In the genomic region with DNA sequence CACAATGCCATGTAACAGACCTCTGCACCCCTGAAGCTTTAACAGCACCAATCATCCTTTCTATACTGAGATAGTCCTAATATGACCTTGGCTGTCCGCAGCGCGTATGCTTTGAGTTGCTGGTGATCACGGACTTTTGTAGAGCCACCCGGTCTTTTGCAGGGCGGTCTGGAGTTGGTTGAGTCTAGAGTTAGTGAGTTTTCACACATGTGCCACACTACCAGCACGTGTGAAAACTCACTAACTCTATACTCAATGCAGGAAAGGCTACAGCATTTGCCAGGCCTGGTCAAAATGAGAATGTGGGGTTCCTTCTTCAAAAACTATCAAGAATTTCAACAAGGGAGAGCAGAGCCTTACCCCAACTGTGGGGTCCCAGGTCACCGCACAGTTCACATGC, we compare ENCODE assay signal across 25 cellular contexts.
"Had no signal": no experiment of that assay in that cellular context is flagged by ENCODE, and none has a peak within 500 bp of the region (broad histone marks: within the 10 kb centered on the region; RNA-seq: fewer than 3 reads in every experiment).

No MANE protein-coding gene starts in this region.

- H3K4me3 Mint-ChIP-seq: naive thymus-derived CD8-positive, alpha-beta T cell; stimulated activated naive B cell treated with anti-CD40 and anti-IgM and Interleukin-4, amounts not matched to agents 10 μg/mL and 1 μg/mL and 100 μg/mL, for 72 hours had no signal

- DNase-seq: kidney; left colon; left lung; lower lobe of right lung; mammary epithelial cell; naive thymus-derived CD8-positive, alpha-beta T cell; nucleus accumbens; pancreas; posterior cingulate gyrus; retina; right cardiac atrium; small intestine; stimulated activated CD4-positive, alpha-beta T cell treated with anti-CD3 and anti-CD28 coated beads, Interleukin-2, amount 100 ng/mL, for 24 hours; stimulated activated CD4-positive, alpha-beta T cell treated with anti-CD3 and anti-CD28 coated beads, Interleukin-4, amount 100 ng/mL, for 1 hour; stimulated activated naive B cell treated with anti-CD40 and anti-IgM and Interleukin-4, amounts not matched to agents 10 μg/mL and 1 μg/mL and 100 μg/mL, for 72 hours; stimulated activated naive CD8-positive, alpha-beta T cell treated with anti-CD3 and anti-CD28 coated beads, Interleukin-15, Interleukin-2, amounts not matched to agents 100 U/mL and 50 U/mL, for 24 hours; stomach; testis; thyroid gland; transverse colon; upper lobe of left lung had no signal

- H3K4me1 Mint-ChIP-seq: stimulated activated naive B cell treated with anti-CD40 and anti-IgM and Interleukin-4, amounts not matched to agents 10 μg/mL and 1 μg/mL and 100 μg/mL, for 72 hours had no signal

- H3K9me3 ChIP-seq: left lung, lower lobe of right lung, pancreas, prostate gland, sigmoid colon, stomach, testis, thyroid gland, transverse colon, upper lobe of left lung, vagina had no signal

- H3K27me3 ChIP-seq: hepatocyte, left lung, pancreas, sigmoid colon, stomach, testis, thyroid gland, transverse colon, upper lobe of left lung, vagina had no signal

- H3K27ac ChIP-seq: hepatocyte, left lung, lower lobe of right lung, pancreas, prostate gland, stomach, testis, thyroid gland, upper lobe of left lung, vagina had no signal

- H3K27ac Mint-ChIP-seq: naive thymus-derived CD8-positive, alpha-beta T cell; stimulated activated naive B cell treated with anti-CD40 and anti-IgM and Interleukin-4, amounts not matched to agents 10 μg/mL and 1 μg/mL and 100 μg/mL, for 72 hours had no signal

- ATAC-seq: left colon; left lung; lower lobe of right lung; naive thymus-derived CD8-positive, alpha-beta T cell; pancreas; right cardiac atrium; stimulated activated naive B cell treated with anti-CD40 and anti-IgM and Interleukin-4, amounts not matched to agents 10 μg/mL and 1 μg/mL and 100 μg/mL, for 72 hours; stimulated activated naive CD8-positive, alpha-beta T cell treated with anti-CD3 and anti-CD28 coated beads, Interleukin-15, Interleukin-2, amounts not matched to agents 100 U/mL and 50 U/mL, for 24 hours had no signal

- H2AFZ ChIP-seq: hepatocyte had no signal

- H3K4me2 ChIP-seq: hepatocyte had no signal

- H3K4me3 ChIP-seq: hepatocyte, left lung, lower lobe of right lung, pancreas, prostate gland, sigmoid colon, stomach, testis, thyroid gland, transverse colon, upper lobe of left lung, vagina had no signal

- H3K27me3 Mint-ChIP-seq: naive thymus-derived CD8-positive, alpha-beta T cell; stimulated activated naive B cell treated with anti-CD40 and anti-IgM and Interleukin-4, amounts not matched to agents 10 μg/mL and 1 μg/mL and 100 μg/mL, for 72 hours had no signal

- H3K9me3 Mint-ChIP-seq: naive thymus-derived CD8-positive, alpha-beta T cell; stimulated activated naive B cell treated with anti-CD40 and anti-IgM and Interleukin-4, amounts not matched to agents 10 μg/mL and 1 μg/mL and 100 μg/mL, for 72 hours had no signal

- H3K36me3 ChIP-seq: lower lobe of right lung, pancreas, prostate gland, sigmoid colon, stomach, thyroid gland, transverse colon, vagina had no signal

- H3K4me1 ChIP-seq: left lung, lower lobe of right lung, pancreas, prostate gland, testis, thyroid gland, vagina had no signal
